8 cellular contexts compared by ENCODE assay signal in genomic region chr17:66567234-66568170, GRCh38.
DNase-seq lines count a peak whose midpoint lies in the region; ATAC-seq, FAIRE-seq and TF ChIP-seq lines count a peak whose summit lies in the region.

No MANE protein-coding gene starts in this region.

- no peaks in the 10 kb centered on the region for H3K9me3 ChIP-seq in endothelial cell of umbilical vein (replicated peaks; ENCODE audit: control insufficient read depth, insufficient read depth, low read length)

- TSS peak; percentile 85 for BruUV-seq in endothelial cell of umbilical vein (replicated peaks; lab: Mats Ljungman, UMichigan)

- peak overlapping the region; percentile 90 for H3K27ac ChIP-seq in endothelial cell of umbilical vein (ENCODE audit: insufficient read depth, low read depth, low read length)

- no peaks in the 10 kb centered on the region for H3K9me1 ChIP-seq in endothelial cell of umbilical vein (replicated peaks; ENCODE audit: control insufficient read depth, extremely low read depth, insufficient read depth, low read length)

- intact Hi-C loops in endothelial cell of umbilical vein (cut with micrococcal nuclease): loop anchor here (1.0 to 2.0 kb wide), 13 partner anchors 13 to 367 kb away; no protein-coding TSS in a partner anchor

- peak; percentile 74 for ATAC-seq in HG02973 (IDR thresholded peaks at IDR 0.05; ENCODE audit: unreplicated experiment)

- H3K36me3 ChIP-seq in endothelial cell of umbilical vein (ENCODE audit: control insufficient read depth in 2 of 2, extremely low read depth in 1 of 2, insufficient read depth in 2 of 2, low read length in 2 of 2): no peaks in the 10 kb centered on the region

- H3K4me2 ChIP-seq in endothelial cell of umbilical vein (ENCODE audit: insufficient read depth, low read length): peak overlapping the region; percentile 37

- H3K9ac ChIP-seq in endothelial cell of umbilical vein (replicated peaks; ENCODE audit: extremely low read depth, insufficient read depth, low read length): peak overlapping the region; percentile 67

- TF ChIP-seq POLR2A in endothelial cell of umbilical vein (IDR thresholded peaks at IDR 0.05; ENCODE audit: low read depth, low read length): no peak

- H2AFZ ChIP-seq in endothelial cell of umbilical vein (ENCODE audit: low read depth, low read length): no peak overlapping the region

- POLR2A ChIA-PET in endothelial cell of umbilical vein (lab: Charles Lee): no interaction called here

- no peaks in the 10 kb centered on the region for H3K27me3 ChIP-seq in endothelial cell of umbilical vein (ENCODE audit: control insufficient read depth in 2 of 2, insufficient read depth in 2 of 2, low read length in 2 of 2)

- peaks cover 16% of the 10 kb centered on the region for H3K4me1 ChIP-seq in endothelial cell of umbilical vein (ENCODE audit: control insufficient read depth, extremely low read depth, insufficient read depth, low read length)

- CTCF ChIA-PET in endothelial cell of umbilical vein (lab: Charles Lee): interaction anchor here (0.6 to 2.8 kb wide), 57 partner anchors 9 to 368 kb away, joined by 3 to 33 read pairs (median 4); partner anchors contain the start of gene PRKCA

- H4K20me1 ChIP-seq in endothelial cell of umbilical vein (replicated peaks; ENCODE audit: control insufficient read depth, extremely low read depth, insufficient read depth, low read length): no peaks in the 10 kb centered on the region

- FAIRE-seq in endothelial cell of umbilical vein (lab: Jason Lieb, UNC): peak; percentile 97

- dilution Hi-C loops in endothelial cell of umbilical vein (cut with MboI; ENCODE audit: extremely low pct_ligation_motif_present, low sequenced_read_pairs): no loop called here

- H3K79me2 ChIP-seq in endothelial cell of umbilical vein (ENCODE audit: control insufficient read depth, insufficient read depth, low read length): no peaks in the 10 kb centered on the region

- peak; percentile 67 for DNase-seq in NCI-H2196 (lab: John Stamatoyannopoulos, UW; ENCODE audit: unreplicated experiment)
- no peak for DNase-seq in NCI-H2196 treated with DMSO at 0.1 percent for 48 hours (lab: John Stamatoyannopoulos, UW; ENCODE audit: unreplicated experiment)
- DNase-seq in NCI-H69 (lab: John Stamatoyannopoulos, UW): peak; percentile 79
- DNase-seq in activated CD8-positive, alpha-beta memory T cell treated with anti-CD3 and anti-CD28 coated beads for 4 hours (ENCODE audit: low read depth in 2 of 2): peak; percentile 67 to 70
- DNase-seq in endothelial cell of umbilical vein (ENCODE audit: low read depth, low spot score): peak; percentile 97
- peak; percentile 46 for DNase-seq in middle frontal gyrus (ENCODE audit: extremely low spot score, low spot score)
- DNase-seq in stimulated activated CD8-positive, alpha-beta memory T cell treated with anti-CD3 and anti-CD28 coated beads, Interleukin-7, amount 100 ng/mL, for 1 hour (ENCODE audit: low read depth in 2 of 2): peak; percentile 64 to 80

- no peak overlapping the region for H3K4me3 ChIP-seq in endothelial cell of umbilical vein (replicated peaks in 1 of 3; ENCODE audit: insufficient read depth in 1 of 3, low read depth in 1 of 3, low read length in 3 of 3)

- TF ChIP-seq CTCF in endothelial cell of umbilical vein (IDR thresholded peaks at IDR 0.05; ENCODE audit: extremely low read depth in 1 of 2, insufficient read depth in 1 of 2, low read depth in 1 of 2, low read length in 2 of 2): peak; percentile 90 to 93

TF ChIP-seq in endothelial cell of umbilical vein, 7 proteins besides CTCF, POLR2A, EP300 and RAD21:
- TF ChIP-seq JUN (IDR thresholded peaks at IDR 0.05; ENCODE audit: borderline replicate concordance, insufficient read depth, insufficient read length, low read depth) (peak; percentile 62), GATA2 (IDR thresholded peaks at IDR 0.05; ENCODE audit: insufficient read depth, insufficient read length, low read depth, low read length) (peak; percentile 96), MYC (IDR thresholded peaks at IDR 0.05; ENCODE audit: low read depth, low read length) (no peak), MAX (IDR thresholded peaks at IDR 0.05; ENCODE audit: insufficient read depth, insufficient read length) (no peak), FOS (IDR thresholded peaks at IDR 0.05; ENCODE audit: borderline replicate concordance, insufficient read depth, low read length) (peak; percentile 77), POLR2AphosphoS5 (IDR thresholded peaks at IDR 0.05; ENCODE audit: insufficient read depth, low read depth, low read length) (no peak), EZH2 (IDR thresholded peaks at IDR 0.05; ENCODE audit: borderline replicate concordance, low read depth, low read length, severe bottlenecking) (no peak)
